In genomic region chr5:7446913-7447312, GRCh38 we compare ENCODE assay signal across 2 cellular contexts.
TF ChIP-seq lines count a peak whose summit lies in the region.

No MANE protein-coding gene starts in this region.

TF ChIP-seq in WTC11, 78 proteins besides CTCF, POLR2A, EP300 and RAD21 (continued from another document):
- TF ChIP-seq, protein P1, sequence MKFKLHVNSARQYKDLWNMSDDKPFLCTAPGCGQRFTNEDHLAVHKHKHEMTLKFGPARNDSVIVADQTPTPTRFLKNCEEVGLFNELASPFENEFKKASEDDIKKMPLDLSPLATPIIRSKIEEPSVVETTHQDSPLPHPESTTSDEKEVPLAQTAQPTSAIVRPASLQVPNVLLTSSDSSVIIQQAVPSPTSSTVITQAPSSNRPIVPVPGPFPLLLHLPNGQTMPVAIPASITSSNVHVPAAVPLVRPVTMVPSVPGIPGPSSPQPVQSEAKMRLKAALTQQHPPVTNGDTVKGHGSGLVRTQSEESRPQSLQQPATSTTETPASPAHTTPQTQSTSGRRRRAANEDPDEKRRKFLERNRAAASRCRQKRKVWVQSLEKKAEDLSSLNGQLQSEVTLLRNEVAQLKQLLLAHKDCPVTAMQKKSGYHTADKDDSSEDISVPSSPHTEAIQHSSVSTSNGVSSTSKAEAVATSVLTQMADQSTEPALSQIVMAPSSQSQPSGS (CRISPR knock-in tag; IDR thresholded peaks at IDR 0.05; ENCODE audit: borderline replicate concordance, low read depth) = no peak

TF ChIP-seq in SK-N-SH, 30 proteins besides CTCF, POLR2A, EP300 and RAD21 (continued from another document):
- TF ChIP-seq IRF3 (IDR thresholded peaks at IDR 0.05; ENCODE audit: low read depth, low read length) (no peak), RCOR1 (IDR thresholded peaks at IDR 0.05; ENCODE audit: low read length) (no peak), RFX5 (IDR thresholded peaks at IDR 0.05; ENCODE audit: low read length) (no peak), FOXM1 (IDR thresholded peaks at IDR 0.05; ENCODE audit: low read depth) (no peak), NRF1 (IDR thresholded peaks at IDR 0.05; ENCODE audit: low read depth, low read length) (no peak), YY1 (IDR thresholded peaks at IDR 0.05; ENCODE audit: low read depth) (no peak), RXRA (IDR thresholded peaks at IDR 0.05; ENCODE audit: borderline replicate concordance, low read depth) (no peak)
